Comparison of ENCODE assay signal across 1 cellular context in the genomic region with DNA sequence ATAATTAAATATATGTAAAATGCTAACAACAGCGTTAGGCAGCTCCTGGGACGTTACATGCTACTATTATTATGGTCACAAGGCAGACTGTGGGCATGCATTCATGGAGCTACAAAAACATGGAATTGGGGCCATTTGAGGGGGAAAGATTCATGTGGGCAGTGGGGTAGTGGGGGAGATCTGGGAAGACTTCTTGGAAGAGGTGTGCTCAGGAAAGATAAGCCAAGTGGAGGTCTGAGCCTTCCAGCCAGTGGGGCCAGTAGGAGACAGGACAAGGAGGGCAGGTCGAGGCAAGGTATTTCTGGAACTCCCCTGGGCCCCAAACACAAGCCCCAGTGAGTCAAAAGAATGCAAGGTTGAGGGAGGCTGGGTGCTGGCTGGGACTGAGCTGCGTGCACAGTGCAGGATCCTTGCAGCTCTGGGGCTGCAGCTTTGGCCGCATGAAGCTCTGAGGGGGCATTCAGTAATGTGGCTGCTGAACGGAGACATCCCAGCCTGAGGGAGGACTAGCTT.
TF ChIP-seq lines count a peak whose summit lies in the region.

No MANE protein-coding gene starts in this region.

TF ChIP-seq in H1, 55 proteins besides CTCF, POLR2A, EP300 and RAD21:
- TF ChIP-seq RNF2 (IDR thresholded peaks at IDR 0.05; ENCODE audit: borderline replicate concordance, low read depth, low read length, missing control alignments, poor library complexity, severe bottlenecking) (no peak), SRF (IDR thresholded peaks at IDR 0.05; ENCODE audit: low read depth, low read length) (no peak), EZH2 (IDR thresholded peaks at IDR 0.05; ENCODE audit: low read depth, low read length, severe bottlenecking) (no peak), KDM5A (IDR thresholded peaks at IDR 0.05; ENCODE audit: low read length) (no peak), PHF8 (conservative IDR thresholded peaks at IDR 0.05; ENCODE audit: low read depth, low read length) (no peak), NANOG (IDR thresholded peaks at IDR 0.05; ENCODE audit: insufficient read depth, low read depth, low read length, poor library complexity, severe bottlenecking) (no peak), CBX8 (IDR thresholded peaks at IDR 0.05; ENCODE audit: borderline replicate concordance, low read depth, low read length) (no peak), MAFK (IDR thresholded peaks at IDR 0.05; ENCODE audit: low read depth, low read length) (no peak), TCF12 (IDR thresholded peaks at IDR 0.05; ENCODE audit: low read depth, low read length) (no peak), CHD1 (IDR thresholded peaks at IDR 0.05; ENCODE audit: low read depth, low read length) (no peak), SIN3A (conservative IDR thresholded peaks at IDR 0.05 in 1 of 2, IDR thresholded peaks at IDR 0.05 in 1 of 2; ENCODE audit: low read depth in 1 of 2, low read length in 2 of 2) (no peak), CEBPB (IDR thresholded peaks at IDR 0.05; ENCODE audit: low read depth, low read length) (no peak), HDAC6 (IDR thresholded peaks at IDR 0.05; ENCODE audit: low read depth, low read length) (no peak), RFX5 (IDR thresholded peaks at IDR 0.05; ENCODE audit: borderline replicate concordance, low read depth, low read length) (no peak), GTF2F1 (IDR thresholded peaks at IDR 0.05; ENCODE audit: borderline replicate concordance, low read depth, low read length) (no peak), FOSL1 (IDR thresholded peaks at IDR 0.05; ENCODE audit: insufficient read depth, low read depth, low read length) (no peak), HDAC2 (IDR thresholded peaks at IDR 0.05; ENCODE audit: borderline replicate concordance in 1 of 2, low read depth in 2 of 2, low read length in 2 of 2) (no peak), SAP30 (IDR thresholded peaks at IDR 0.05; ENCODE audit: insufficient read depth, insufficient replicate concordance, low read length) (no peak)
- TF ChIP-seq, protein P1, sequence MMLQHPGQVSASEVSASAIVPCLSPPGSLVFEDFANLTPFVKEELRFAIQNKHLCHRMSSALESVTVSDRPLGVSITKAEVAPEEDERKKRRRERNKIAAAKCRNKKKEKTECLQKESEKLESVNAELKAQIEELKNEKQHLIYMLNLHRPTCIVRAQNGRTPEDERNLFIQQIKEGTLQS (IDR thresholded peaks at IDR 0.05; ENCODE audit: insufficient read depth, low read depth, low read length), result no peak
